8 cellular contexts compared by ENCODE assay signal in the genomic region with DNA sequence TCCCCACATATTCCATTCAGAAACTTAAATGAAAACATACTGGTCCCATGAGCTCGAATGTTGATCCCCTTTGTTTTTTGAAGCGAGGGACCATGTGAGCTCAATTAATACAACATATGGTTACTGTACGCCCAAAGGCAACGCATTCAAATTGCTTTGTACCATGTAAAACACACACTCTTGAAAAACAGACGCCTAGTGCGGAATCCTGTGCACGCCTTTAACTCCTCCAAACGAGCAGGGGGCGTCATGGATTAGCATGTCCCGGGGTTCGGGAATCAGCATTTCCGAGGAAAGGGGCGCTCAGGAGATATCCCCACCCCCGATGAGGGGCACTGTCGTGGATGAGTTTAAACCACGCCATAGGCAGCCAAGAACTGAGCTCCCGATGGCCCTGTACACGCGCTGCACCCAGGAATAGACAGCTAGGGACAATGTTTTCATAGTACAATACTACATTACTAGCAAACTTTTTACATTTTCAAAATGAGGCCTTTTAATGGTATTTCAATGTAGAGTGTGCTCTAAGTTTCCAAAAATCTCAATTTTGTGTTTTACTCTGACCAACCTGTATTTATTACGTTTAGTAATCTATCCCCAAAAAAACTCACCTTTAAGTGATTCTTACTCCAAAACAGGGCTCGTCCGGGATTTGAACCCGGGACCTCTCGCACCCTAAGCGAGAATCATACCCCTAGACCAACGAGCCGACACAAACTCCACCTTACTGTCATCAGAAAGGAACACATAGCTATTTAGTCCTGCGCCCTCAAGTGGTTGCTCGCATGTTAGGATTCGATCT. TPM values are rescaled to one million over a fixed set of nuclear protein-coding genes. Genes with fewer than 3 reads are reported as not detected.
DNase-seq lines count a peak whose midpoint lies in the region; ATAC-seq, FAIRE-seq and TF ChIP-seq lines count a peak whose summit lies in the region.

No MANE protein-coding gene starts in this region.

- H2BK15ac ChIP-seq in H1 (ENCODE audit: low read length) (no peak overlapping the region), mesendoderm (replicated peaks; ENCODE audit: low read depth) (no peak overlapping the region)

- no peaks in the 10 kb centered on the region for H4K20me1 ChIP-seq in H1 (replicated peaks in 1 of 2; ENCODE audit: control insufficient read depth in 1 of 2, insufficient read depth in 2 of 2, low read length in 2 of 2)

- peak; percentile 87 to 91 (median 88) for DNase-seq in CD4-positive, alpha-beta memory T cell
- DNase-seq in HL-60 (ENCODE audit: low read depth in 1 of 2, low spot score in 1 of 2) (peak; percentile 78 to 88), NCI-H82 treated with DMSO at 0.1 percent for 48 hours (lab: John Stamatoyannopoulos, UW; ENCODE audit: unreplicated experiment) (peak; percentile 95), H1 (ENCODE audit: low read depth in 1 of 2, low spot score in 2 of 2) (peak in 1 of 2 experiments; percentile 95), mesendoderm (peak; percentile 88)
- peak; percentile 67 to 71 for DNase-seq in activated CD8-positive, alpha-beta memory T cell treated with anti-CD3 and anti-CD28 coated beads for 1 hour (ENCODE audit: extremely low read depth in 1 of 2, low read depth in 1 of 2)
- DNase-seq in stimulated activated CD8-positive, alpha-beta memory T cell treated with anti-CD3 and anti-CD28 coated beads, Interleukin-15, amount 100 ng/mL, for 1 hour (ENCODE audit: low read depth), result peak; percentile 80

- peak overlapping the region; percentile 80 to 87 for H3K4me3 ChIP-seq in CD4-positive, alpha-beta memory T cell (ENCODE audit: low read length in 2 of 2)
- H3K4me3 ChIP-seq in HL-60 (replicated peaks; ENCODE audit: insufficient read depth, low read length) (peak overlapping the region; percentile 62), H1 (ENCODE audit: extremely low read depth in 1 of 4, insufficient read depth in 2 of 4, low read depth in 3 of 4, low read length in 4 of 4) (peak overlapping the region; percentile 84 to 97 (median 94)), mesendoderm (ENCODE audit: low read length) (peak overlapping the region; percentile 78)

- H3K4me2 ChIP-seq in H1 (ENCODE audit: insufficient read depth in 1 of 2, low read depth in 2 of 2, low read length in 2 of 2), result peak overlapping the region; percentile 78 to 95
- peak overlapping the region; percentile 94 for H3K4me2 ChIP-seq in mesendoderm (ENCODE audit: low read length)

- TF ChIP-seq POLR2A in H1 (IDR thresholded peaks at IDR 0.05; ENCODE audit: control extremely low read depth in 1 of 2, low read depth in 2 of 2, low read length in 2 of 2), result no peak

- H3K9me3 Mint-ChIP-seq in CD4-positive, alpha-beta memory T cell, result peaks cover 0 to 19% (median 0%) of the 10 kb centered on the region in 8 donors

- no peak overlapping the region for H2AK5ac ChIP-seq in H1 (ENCODE audit: low read depth, low read length)
- H2AK5ac ChIP-seq in mesendoderm (ENCODE audit: low read length), result no peak overlapping the region

- peak overlapping the region; percentile 90 to 99 (median 94) for H3K27ac Mint-ChIP-seq in CD4-positive, alpha-beta memory T cell

- TF ChIP-seq RAD21 in H1 (IDR thresholded peaks at IDR 0.05 in 1 of 2, conservative IDR thresholded peaks at IDR 0.05 in 1 of 2; ENCODE audit: low read depth in 2 of 2, low read length in 2 of 2), result peak in 1 of 2 experiments; percentile 37; a peak in 2 of 4 replicates

- peaks cover 0 to 19% of the 10 kb centered on the region in 2 donors for H3K36me3 Mint-ChIP-seq in CD4-positive, alpha-beta memory T cell

- no peak overlapping the region for H4K91ac ChIP-seq in H1 (replicated peaks; ENCODE audit: insufficient read length, low read length)

- no peak overlapping the region for H2BK120ac ChIP-seq in H1 (replicated peaks; ENCODE audit: low read depth, low read length)
- H2BK120ac ChIP-seq in mesendoderm (ENCODE audit: low read depth, low read length), result no peak overlapping the region

- peaks cover 19 to 48% (median 37%) of the 10 kb centered on the region in 4 donors for H3K4me1 Mint-ChIP-seq in CD4-positive, alpha-beta memory T cell

- H3K79me2 ChIP-seq in H1 (ENCODE audit: control insufficient read depth in 1 of 2, insufficient read depth in 2 of 2, low read length in 2 of 2) (no peaks in the 10 kb centered on the region), mesendoderm (ENCODE audit: control insufficient read depth, insufficient read depth, low read length) (no peaks in the 10 kb centered on the region)

- H3K36me3 ChIP-seq in CD4-positive, alpha-beta memory T cell (ENCODE audit: insufficient read depth, low read length), result no peaks in the 10 kb centered on the region
- H3K36me3 ChIP-seq in H1 (ENCODE audit: control insufficient read depth in 2 of 4, insufficient read depth in 4 of 4, low read length in 3 of 4) (no peaks in the 10 kb centered on the region), mesendoderm (ENCODE audit: control insufficient read depth, insufficient read depth, low read length) (no peaks in the 10 kb centered on the region)

- H3K23me2 ChIP-seq in H1 (ENCODE audit: low read depth, low read length), result peaks cover 6% of the 10 kb centered on the region

- H2AFZ ChIP-seq in H1 (ENCODE audit: low read length), result peak overlapping the region; percentile 44; the same call in 1 of the 2 replicates

- H3K27me3 Mint-ChIP-seq in CD4-positive, alpha-beta memory T cell, result peaks cover 4 to 12% of the 10 kb centered on the region in 2 donors

- no peaks in the 10 kb centered on the region for H3K9me3 ChIP-seq in CD4-positive, alpha-beta memory T cell (ENCODE audit: control insufficient read depth in 1 of 2, low read length in 2 of 2)
- H3K9me3 ChIP-seq in H1 (ENCODE audit: insufficient read depth in 2 of 2, low read depth in 1 of 2, low read length in 1 of 2), result no peaks in the 10 kb centered on the region

- ATAC-seq in GM19463 (IDR thresholded peaks at IDR 0.05; ENCODE audit: unreplicated experiment), result peak; percentile 28

- POLR2A ChIA-PET in CD4-positive, alpha-beta memory T cell (lab: Charles Lee; ENCODE audit: partially characterized antibody), result interaction anchor here (0.7 to 4.2 kb wide), 26 partner anchors 9 to 495 kb away, joined by 3 to 33 read pairs (median 5); a partner anchor contains a TSS
- POLR2A ChIA-PET in H1 (lab: Charles Lee; ENCODE audit: partially characterized antibody), result interaction anchor here (1.2 to 1.9 kb wide), 2 partner anchors 9 to 10 kb away, joined by 3 to 6 read pairs; no protein-coding TSS in a partner anchor

- no peak for FAIRE-seq in H1 (lab: Jason Lieb, UNC)

- H2BK5ac ChIP-seq in H1 (ENCODE audit: low read depth, low read length) (no peak overlapping the region), mesendoderm (ENCODE audit: low read length) (peak overlapping the region; percentile 30)

- no peak overlapping the region; the same call in 1 of the 2 replicates for H4K8ac ChIP-seq in H1 (ENCODE audit: extremely low read depth, insufficient read depth, low read length)
- no peak overlapping the region for H4K8ac ChIP-seq in mesendoderm (ENCODE audit: low read depth, low read length)

- peak overlapping the region in 2 of 4 experiments; percentile 15 to 77; a peak in 1 of 7 replicates for H3K9ac ChIP-seq in H1 (replicated peaks in 1 of 4; ENCODE audit: extremely low read depth in 1 of 4, low read depth in 3 of 4, low read length in 3 of 4)
- peak overlapping the region; percentile 76 for H3K9ac ChIP-seq in mesendoderm (ENCODE audit: low read length)

- H3K56ac ChIP-seq in H1 (replicated peaks; ENCODE audit: insufficient read length, low read depth, low read length), result no peak overlapping the region
- peak overlapping the region; percentile 88 for H3K56ac ChIP-seq in mesendoderm (ENCODE audit: low read length)

- intact Hi-C loops in CD4-positive, alpha-beta memory T cell (cut with micrococcal nuclease), result loop anchor here (1.0 to 10.0 kb wide), 6 partner anchors 85 to 1650 kb away; a partner anchor contains a TSS

- no peak overlapping the region for H3K14ac ChIP-seq in H1 (ENCODE audit: insufficient read length)

- TF ChIP-seq CTCF in HL-60 (IDR thresholded peaks at IDR 0.05; ENCODE audit: insufficient read depth, low read length) (peak; percentile 87), H1 (IDR thresholded peaks at IDR 0.05; ENCODE audit: control extremely low read depth in 1 of 3, insufficient read depth in 1 of 3, low read depth in 1 of 3, low read length in 3 of 3) (peak; percentile 39 to 95 (median 66))

- H4K5ac ChIP-seq in H1 (ENCODE audit: insufficient read length, low read depth, low read length) (no peak overlapping the region), mesendoderm (ENCODE audit: low read length) (no peak overlapping the region)

- H2BK20ac ChIP-seq in H1 (ENCODE audit: low read length), result no peak overlapping the region

- WGBS in H1 (ENCODE audit: extremely low coverage in 1 of 2, insufficient coverage in 1 of 2, insufficient read length in 1 of 2, insufficient replicate concordance in 2 of 2, low coverage in 1 of 2, low lambda C conversion rate in 2 of 2, missing lambda C conversion rate in 1 of 2), 2 experiments, result 1% methylated on average over 30 of the region's 30 CpGs; no CpG with 5 or more reads in 1 of the 2 experiments
- no CpG with 5 or more reads among the region's 30 CpGs for WGBS in mesendoderm (ENCODE audit: extremely low coverage, insufficient coverage, low lambda C conversion rate)

- TF ChIP-seq EP300 in H1 (IDR thresholded peaks at IDR 0.05; ENCODE audit: borderline replicate concordance in 1 of 2, low read depth in 2 of 2, low read length in 2 of 2), result no peak

- CTCF ChIA-PET in CD4-positive, alpha-beta memory T cell (lab: Charles Lee; ENCODE audit: partially characterized antibody), result interaction anchor here (0.8 to 3.9 kb wide), 25 partner anchors 9 to 495 kb away, joined by 3 to 35 read pairs (median 4); a partner anchor contains a TSS
- CTCF ChIA-PET in H1 (lab: Charles Lee; ENCODE audit: partially characterized antibody), result interaction anchor here (0.5 to 2.4 kb wide), 22 partner anchors 9 to 651 kb away, joined by 3 to 11 read pairs (median 4); no protein-coding TSS in a partner anchor

- H3K27ac ChIP-seq in CD4-positive, alpha-beta memory T cell (ENCODE audit: low read depth, low read length), result peak overlapping the region; percentile 39
- H3K27ac ChIP-seq in HL-60 (replicated peaks) (peak overlapping the region; percentile 96), H1 (ENCODE audit: low read depth, low read length) (no peak overlapping the region), mesendoderm (ENCODE audit: low read depth, low read length) (peak overlapping the region; percentile 48)

- no peak overlapping the region for H2BK12ac ChIP-seq in H1 (ENCODE audit: low read depth, low read length)

- H3K4ac ChIP-seq in H1 (replicated peaks; ENCODE audit: insufficient read length, low read depth, low read length), result no peak overlapping the region
- H3K4ac ChIP-seq in mesendoderm (ENCODE audit: low read depth, low read length), result no peak overlapping the region

- H3K79me1 ChIP-seq in H1 (ENCODE audit: low read depth, low read length) (no peaks in the 10 kb centered on the region), mesendoderm (ENCODE audit: low read length) (no peaks in the 10 kb centered on the region)

- H3K4me3 Mint-ChIP-seq in CD4-positive, alpha-beta memory T cell, result peak overlapping the region; percentile 84 to 98 (median 92)

- H3K23ac ChIP-seq in H1 (ENCODE audit: insufficient read length) (no peak overlapping the region), mesendoderm (ENCODE audit: low read length) (no peak overlapping the region)

- no peaks in the 10 kb centered on the region for H3K27me3 ChIP-seq in CD4-positive, alpha-beta memory T cell (ENCODE audit: insufficient read depth, low read length)
- no peaks in the 10 kb centered on the region for H3K27me3 ChIP-seq in HL-60 (ENCODE audit: insufficient read depth, poor library complexity, severe bottlenecking)
- peaks cover 0 to 13% (median 9%) of the 10 kb centered on the region in 4 experiments; a peak in 6 of 7 replicates for H3K27me3 ChIP-seq in H1 (replicated peaks in 1 of 4; ENCODE audit: control insufficient read depth in 3 of 4, extremely low read depth in 1 of 4, insufficient read depth in 3 of 4, low read length in 3 of 4)
- no peaks in the 10 kb centered on the region for H3K27me3 ChIP-seq in mesendoderm (ENCODE audit: insufficient read depth, low read length, poor library complexity)

- peaks cover 31% of the 10 kb centered on the region for H3K4me1 ChIP-seq in CD4-positive, alpha-beta memory T cell (ENCODE audit: insufficient read depth, low read length)
- H3K4me1 ChIP-seq in H1 (replicated peaks in 1 of 4; ENCODE audit: control insufficient read depth in 3 of 4, insufficient read depth in 4 of 4, low read length in 3 of 4), result no peaks in the 10 kb centered on the region; a peak in 2 of 7 replicates
- peaks cover 9% of the 10 kb centered on the region for H3K4me1 ChIP-seq in mesendoderm (ENCODE audit: control insufficient read depth, low read depth, low read length)

- H3K18ac ChIP-seq in H1 (ENCODE audit: extremely low read depth, low read length), result no peak overlapping the region
- no peak overlapping the region for H3K18ac ChIP-seq in mesendoderm (ENCODE audit: low read length)

RNA-seq across cellular contexts. Expression of a gene that starts 6.7 kb away (rescaled TPM):
- 1 to 10 TPM; 5.4 to 7.2 TPM for total RNA-seq in CD4-positive, alpha-beta memory T cell
- 10 to 100 TPM in 1 of 2 donors, 1 to 10 TPM in 1; 8.6 to 15.8 TPM for polyA plus RNA-seq in CD4-positive, alpha-beta memory T cell
- total RNA-seq in H1 (2021; fragmentation: NEBNext Ultra II Directional; extraction: Animal tissue kit (Norgen Biotek cat#: 25700)), result 120 and 128 TPM in 2 replicates
- 31.1 and 37.8 TPM in 2 replicates for polyA plus RNA-seq in H1 (2011; rRNA removed)
- 36.1 TPM for polyA plus RNA-seq in H1 (2011; cell fraction: cytosol; rRNA removed)
- 25.1 TPM for polyA plus RNA-seq in H1 (2011; cell fraction: nucleus; rRNA removed)
- polyA plus RNA-seq in H1 (2012, experiment 1 of 2), result 38.9 to 72.5 TPM (median 40.5 TPM) in 4 replicates
- 14.1 TPM for polyA plus RNA-seq in H1 (2012, experiment 2 of 2)
- 65.8 TPM for polyA plus RNA-seq in H1 (2013, experiment 1 of 2)
- polyA plus RNA-seq in H1 (2013, experiment 2 of 2), result 82.6 TPM
- 61.1 and 88.5 TPM in 2 replicates for polyA minus RNA-seq in H1 (2011; rRNA and poly(A)+ RNA removed)
- 51.2 TPM for polyA minus RNA-seq in H1 (2011; cell fraction: cytosol; rRNA and poly(A)+ RNA removed)
- polyA minus RNA-seq in H1 (2011; cell fraction: nucleus; rRNA and poly(A)+ RNA removed), result 52.0 TPM
- polyA plus RNA-seq in mesendoderm (2013, experiment 1 of 2), result 77.1 TPM
- polyA plus RNA-seq in mesendoderm (2013, experiment 2 of 2), result 72.5 TPM

Comparison
In these comparisons a context has a peak if more than half of its experiments do, and no peak if none do; other contexts are left out.
1. RNA of a gene that starts 6.7 kb away (total RNA-seq): 120 to 128 TPM in H1; 5.4 to 7.2 TPM in CD4-positive, alpha-beta memory T cell; every median in the first group is over 10 times any median in the second.
2. Peak in every context shown above with its lines, with median percentiles within 50 percentile points of each other: H3K4me3 ChIP-seq.